11 cellular contexts compared by ENCODE assay signal in genomic region chr3:195630086-195630917, GRCh38. TPM values are rescaled to one million over a fixed set of nuclear protein-coding genes. Genes with fewer than 3 reads are reported as not detected.
DNase-seq lines count a peak whose midpoint lies in the region; ATAC-seq and TF ChIP-seq lines count a peak whose summit lies in the region.
"Not testable (repeated sequence)": the region's sequence is repeated elsewhere in the genome, so short reads cannot be mapped to it uniquely, and the experiment has no call there.
"Had no signal": no experiment of that assay in that cellular context is flagged by ENCODE, and none has a peak within 500 bp of the region (broad histone marks: within the 10 kb centered on the region; RNA-seq: fewer than 3 reads in every experiment).

No MANE protein-coding gene starts in this region.

- H3K36me3 Mint-ChIP-seq in activated CD4-positive, alpha-beta memory T cell treated with anti-CD3 and anti-CD28 coated beads for 36 hours: not testable (repeated sequence)

- not testable (repeated sequence) for H3K4me3 ChIP-seq in BLaER1, coronary artery

- not testable (repeated sequence) for H3K4me3 Mint-ChIP-seq in activated CD4-positive, alpha-beta memory T cell treated with anti-CD3 and anti-CD28 coated beads for 36 hours

- not testable (repeated sequence) for H3K9me3 ChIP-seq in BLaER1

- H3K9ac ChIP-seq in BLaER1: not testable (repeated sequence)

- DNase-seq in activated CD4-positive, alpha-beta memory T cell treated with anti-CD3 and anti-CD28 coated beads for 36 hours: peak; percentile 24
- DNase-seq in coronary artery (ENCODE audit: low spot score): peak; percentile 31
- peak; percentile 47 for DNase-seq in mesenteric fat pad (ENCODE audit: low spot score)

- POLR2A ChIA-PET in activated CD4-positive, alpha-beta memory T cell treated with anti-CD3 and anti-CD28 coated beads for 36 hours (lab: Charles Lee): not testable (repeated sequence)

- intact Hi-C loops in activated CD4-positive, alpha-beta memory T cell treated with anti-CD3 and anti-CD28 coated beads for 36 hours (cut with micrococcal nuclease): not testable (repeated sequence)

- H3K27me3 Mint-ChIP-seq in activated CD4-positive, alpha-beta memory T cell treated with anti-CD3 and anti-CD28 coated beads for 36 hours: not testable (repeated sequence)

- H3K4me1 Mint-ChIP-seq in activated CD4-positive, alpha-beta memory T cell treated with anti-CD3 and anti-CD28 coated beads for 36 hours (ENCODE audit: low read depth): peaks cover 17% of the 10 kb centered on the region

- CTCF ChIA-PET in activated CD4-positive, alpha-beta memory T cell treated with anti-CD3 and anti-CD28 coated beads for 36 hours (lab: Charles Lee): not testable (repeated sequence)

- not testable (repeated sequence) for TF ChIP-seq CTCF in coronary artery (IDR thresholded peaks at IDR 0.05)

- H4K20me1 ChIP-seq in BLaER1: not testable (repeated sequence)

- H3K27me3 ChIP-seq in BLaER1: not testable (repeated sequence)

- peak overlapping the region; percentile 72 for H3K4me2 ChIP-seq in BLaER1

- peak; percentile 52 for ATAC-seq in GM18907 (IDR thresholded peaks at IDR 0.05; ENCODE audit: unreplicated experiment)
- peak; percentile 25 for ATAC-seq in GM21576 (IDR thresholded peaks at IDR 0.05; ENCODE audit: unreplicated experiment)
- peak; percentile 34 for ATAC-seq in HG02885 (IDR thresholded peaks at IDR 0.05; ENCODE audit: poor library complexity, unreplicated experiment)
- ATAC-seq in HG03469 (IDR thresholded peaks at IDR 0.05; ENCODE audit: unreplicated experiment): peak; percentile 34

- not testable (repeated sequence) for H3K27ac ChIP-seq in BLaER1, coronary artery

- not testable (repeated sequence) for H3K27ac Mint-ChIP-seq in activated CD4-positive, alpha-beta memory T cell treated with anti-CD3 and anti-CD28 coated beads for 36 hours

- peaks cover 48% of the 10 kb centered on the region for H3K4me1 ChIP-seq in BLaER1

- H3K36me3 ChIP-seq in BLaER1: not testable (repeated sequence)

- H3K9me3 Mint-ChIP-seq in activated CD4-positive, alpha-beta memory T cell treated with anti-CD3 and anti-CD28 coated beads for 36 hours: not testable (repeated sequence)

RNA-seq across cellular contexts. Expression of gene APOD, which starts 46.6 kb away (rescaled TPM):
- total RNA-seq in activated CD4-positive, alpha-beta memory T cell treated with anti-CD3 and anti-CD28 coated beads for 36 hours: under 1 TPM; 0.48 to 0.59 TPM
- 362 TPM for total RNA-seq in mesenteric fat pad
- total RNA-seq: CD4-positive, alpha-beta memory T cell; H1; HT1080 had no signal

Comparison
In these comparisons a context has a peak if more than half of its experiments do, and no peak if none do; other contexts are left out.
1. RNA of gene APOD, which starts 46.6 kb away (total RNA-seq): 362 TPM in mesenteric fat pad (single experiment); 0.48 to 0.59 TPM in activated CD4-positive, alpha-beta memory T cell treated with anti-CD3 and anti-CD28 coated beads for 36 hours; every median in the first group is over 100 times any median in the second.
2. Peak in every context shown above with its lines, with median percentiles within 50 percentile points of each other: ATAC-seq and DNase-seq.